2 cellular contexts compared by ENCODE assay signal in the genomic region with DNA sequence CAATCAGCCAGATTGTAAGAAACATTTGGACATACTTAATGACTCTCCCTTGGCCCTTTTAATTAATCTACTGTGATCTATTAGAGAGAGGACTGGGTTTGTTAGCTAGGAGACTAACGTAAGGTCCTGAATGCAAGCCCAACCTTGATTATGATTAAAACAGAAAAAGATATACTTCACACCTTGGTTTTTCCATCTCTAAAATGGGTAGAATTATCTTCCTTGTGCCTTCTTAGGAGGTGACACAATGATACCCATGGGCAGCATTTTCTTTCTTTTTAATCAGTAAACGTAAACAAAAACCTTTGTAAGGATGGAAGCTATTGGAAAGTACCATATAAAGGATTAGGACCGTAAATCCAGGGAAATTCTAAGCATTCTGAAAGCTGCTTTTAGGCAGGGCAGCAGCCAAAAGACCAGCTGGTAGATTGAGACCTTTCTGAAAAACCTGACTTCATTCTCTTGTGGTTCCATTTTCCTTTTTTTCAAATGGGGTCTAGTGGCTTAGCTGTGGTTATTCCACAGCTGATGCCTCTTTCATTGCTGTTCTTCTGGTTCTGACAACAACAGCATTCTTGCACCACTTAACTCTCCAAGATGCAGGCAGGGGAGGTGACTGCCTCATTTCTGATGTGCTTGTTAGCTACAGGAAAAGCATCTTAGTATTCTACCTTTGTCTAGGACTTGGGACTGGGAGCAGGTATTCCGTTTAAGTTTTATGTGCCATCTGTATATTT.
TF ChIP-seq lines count a peak whose summit lies in the region.

No MANE protein-coding gene starts in this region.

TF ChIP-seq in K562, 482 proteins besides CTCF, POLR2A, EP300 and RAD21 (continued from another document and continues in another):
- TF ChIP-seq, protein P1, sequence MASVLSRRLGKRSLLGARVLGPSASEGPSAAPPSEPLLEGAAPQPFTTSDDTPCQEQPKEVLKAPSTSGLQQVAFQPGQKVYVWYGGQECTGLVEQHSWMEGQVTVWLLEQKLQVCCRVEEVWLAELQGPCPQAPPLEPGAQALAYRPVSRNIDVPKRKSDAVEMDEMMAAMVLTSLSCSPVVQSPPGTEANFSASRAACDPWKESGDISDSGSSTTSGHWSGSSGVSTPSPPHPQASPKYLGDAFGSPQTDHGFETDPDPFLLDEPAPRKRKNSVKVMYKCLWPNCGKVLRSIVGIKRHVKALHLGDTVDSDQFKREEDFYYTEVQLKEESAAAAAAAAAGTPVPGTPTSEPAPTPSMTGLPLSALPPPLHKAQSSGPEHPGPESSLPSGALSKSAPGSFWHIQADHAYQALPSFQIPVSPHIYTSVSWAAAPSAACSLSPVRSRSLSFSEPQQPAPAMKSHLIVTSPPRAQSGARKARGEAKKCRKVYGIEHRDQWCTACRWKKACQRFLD (CRISPR knock-in tag; IDR thresholded peaks at IDR 0.05), result no peak
- TF ChIP-seq ZNF311 (CRISPR knock-in tag; IDR thresholded peaks at IDR 0.05) (no peak), FOXK1 (CRISPR knock-in tag; IDR thresholded peaks at IDR 0.05; ENCODE audit: borderline replicate concordance) (no peak), TAF9B (IDR thresholded peaks at IDR 0.05; ENCODE audit: partially characterized antibody) (no peak), CBX1 (IDR thresholded peaks at IDR 0.05; ENCODE audit: low read depth) (no peak), CHD1 (IDR thresholded peaks at IDR 0.05; ENCODE audit: low read length) (no peak), MEF2D (tag; conservative IDR thresholded peaks at IDR 0.05; ENCODE audit: low read depth) (no peak), HDAC1 (IDR thresholded peaks at IDR 0.05) (peak in 1 of 2 experiments; percentile 60; a peak in 1 of 4 replicates), SIN3B (IDR thresholded peaks at IDR 0.05; ENCODE audit: low read depth) (no peak), BDP1 (IDR thresholded peaks at IDR 0.05; ENCODE audit: insufficient read depth, insufficient read length) (no peak), CC2D1A (IDR thresholded peaks at IDR 0.05) (no peak), MECOM (CRISPR knock-in tag; IDR thresholded peaks at IDR 0.05) (no peak), ZNF124 (CRISPR knock-in tag; IDR thresholded peaks at IDR 0.05) (no peak), SRSF3 (IDR thresholded peaks at IDR 0.05; ENCODE audit: insufficient read depth, low read length) (no peak), IFI16 (CRISPR knock-in tag; IDR thresholded peaks at IDR 0.05) (no peak), RAD51 (IDR thresholded peaks at IDR 0.05; ENCODE audit: borderline replicate concordance, low read depth) (no peak), BRF1 (IDR thresholded peaks at IDR 0.05; ENCODE audit: borderline replicate concordance, extremely low read depth, insufficient read length) (no peak), RBM25 (IDR thresholded peaks at IDR 0.05; ENCODE audit: low read depth, low read length, severe bottlenecking) (peak; percentile 99), LEF1 (IDR thresholded peaks at IDR 0.05) (no peak), NCOA1 (IDR thresholded peaks at IDR 0.05; ENCODE audit: low read depth) (no peak)
- TF ChIP-seq, protein P2, sequence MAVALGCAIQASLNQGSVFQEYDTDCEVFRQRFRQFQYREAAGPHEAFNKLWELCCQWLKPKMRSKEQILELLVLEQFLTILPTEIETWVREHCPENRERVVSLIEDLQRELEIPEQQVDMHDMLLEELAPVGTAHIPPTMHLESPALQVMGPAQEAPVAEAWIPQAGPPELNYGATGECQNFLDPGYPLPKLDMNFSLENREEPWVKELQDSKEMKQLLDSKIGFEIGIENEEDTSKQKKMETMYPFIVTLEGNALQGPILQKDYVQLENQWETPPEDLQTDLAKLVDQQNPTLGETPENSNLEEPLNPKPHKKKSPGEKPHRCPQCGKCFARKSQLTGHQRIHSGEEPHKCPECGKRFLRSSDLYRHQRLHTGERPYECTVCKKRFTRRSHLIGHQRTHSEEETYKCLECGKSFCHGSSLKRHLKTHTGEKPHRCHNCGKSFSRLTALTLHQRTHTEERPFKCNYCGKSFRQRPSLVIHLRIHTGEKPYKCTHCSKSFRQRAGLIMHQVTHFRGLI (CRISPR knock-in tag; IDR thresholded peaks at IDR 0.05), result no peak
- TF ChIP-seq, protein P3, sequence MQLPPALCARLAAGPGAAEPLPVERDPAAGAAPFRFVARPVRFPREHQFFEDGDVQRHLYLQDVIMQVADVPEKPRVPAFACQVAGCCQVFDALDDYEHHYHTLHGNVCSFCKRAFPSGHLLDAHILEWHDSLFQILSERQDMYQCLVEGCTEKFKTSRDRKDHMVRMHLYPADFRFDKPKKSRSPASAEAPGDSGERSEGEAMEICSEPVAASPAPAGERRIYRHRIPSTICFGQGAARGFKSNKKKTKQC (CRISPR knock-in tag; IDR thresholded peaks at IDR 0.05), result no peak
- TF ChIP-seq, protein P4, sequence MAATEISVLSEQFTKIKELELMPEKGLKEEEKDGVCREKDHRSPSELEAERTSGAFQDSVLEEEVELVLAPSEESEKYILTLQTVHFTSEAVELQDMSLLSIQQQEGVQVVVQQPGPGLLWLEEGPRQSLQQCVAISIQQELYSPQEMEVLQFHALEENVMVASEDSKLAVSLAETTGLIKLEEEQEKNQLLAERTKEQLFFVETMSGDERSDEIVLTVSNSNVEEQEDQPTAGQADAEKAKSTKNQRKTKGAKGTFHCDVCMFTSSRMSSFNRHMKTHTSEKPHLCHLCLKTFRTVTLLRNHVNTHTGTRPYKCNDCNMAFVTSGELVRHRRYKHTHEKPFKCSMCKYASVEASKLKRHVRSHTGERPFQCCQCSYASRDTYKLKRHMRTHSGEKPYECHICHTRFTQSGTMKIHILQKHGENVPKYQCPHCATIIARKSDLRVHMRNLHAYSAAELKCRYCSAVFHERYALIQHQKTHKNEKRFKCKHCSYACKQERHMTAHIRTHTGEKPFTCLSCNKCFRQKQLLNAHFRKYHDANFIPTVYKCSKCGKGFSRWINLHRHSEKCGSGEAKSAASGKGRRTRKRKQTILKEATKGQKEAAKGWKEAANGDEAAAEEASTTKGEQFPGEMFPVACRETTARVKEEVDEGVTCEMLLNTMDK (IDR thresholded peaks at IDR 0.05; ENCODE audit: borderline replicate concordance, insufficient read depth, low read depth, low read length, poor library complexity, severe bottlenecking), result no peak
- TF ChIP-seq, protein P5, sequence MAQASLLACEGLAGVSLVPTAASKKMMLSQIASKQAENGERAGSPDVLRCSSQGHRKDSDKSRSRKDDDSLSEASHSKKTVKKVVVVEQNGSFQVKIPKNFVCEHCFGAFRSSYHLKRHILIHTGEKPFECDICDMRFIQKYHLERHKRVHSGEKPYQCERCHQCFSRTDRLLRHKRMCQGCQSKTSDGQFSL (CRISPR knock-in tag; IDR thresholded peaks at IDR 0.05), result no peak
- TF ChIP-seq, protein P5 (tag; IDR thresholded peaks at IDR 0.05), result no peak

TF ChIP-seq in SK-N-SH treated with all-trans-retinoic acid at 6 μM for 48 hours, 23 proteins besides CTCF, POLR2A, EP300 and RAD21 (continued from another document):
- TF ChIP-seq, protein P6, sequence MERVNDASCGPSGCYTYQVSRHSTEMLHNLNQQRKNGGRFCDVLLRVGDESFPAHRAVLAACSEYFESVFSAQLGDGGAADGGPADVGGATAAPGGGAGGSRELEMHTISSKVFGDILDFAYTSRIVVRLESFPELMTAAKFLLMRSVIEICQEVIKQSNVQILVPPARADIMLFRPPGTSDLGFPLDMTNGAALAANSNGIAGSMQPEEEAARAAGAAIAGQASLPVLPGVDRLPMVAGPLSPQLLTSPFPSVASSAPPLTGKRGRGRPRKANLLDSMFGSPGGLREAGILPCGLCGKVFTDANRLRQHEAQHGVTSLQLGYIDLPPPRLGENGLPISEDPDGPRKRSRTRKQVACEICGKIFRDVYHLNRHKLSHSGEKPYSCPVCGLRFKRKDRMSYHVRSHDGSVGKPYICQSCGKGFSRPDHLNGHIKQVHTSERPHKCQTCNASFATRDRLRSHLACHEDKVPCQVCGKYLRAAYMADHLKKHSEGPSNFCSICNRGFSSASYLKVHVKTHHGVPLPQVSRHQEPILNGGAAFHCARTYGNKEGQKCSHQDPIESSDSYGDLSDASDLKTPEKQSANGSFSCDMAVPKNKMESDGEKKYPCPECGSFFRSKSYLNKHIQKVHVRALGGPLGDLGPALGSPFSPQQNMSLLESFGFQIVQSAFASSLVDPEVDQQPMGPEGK (CRISPR knock-in tag; IDR thresholded peaks at IDR 0.05; ENCODE audit: borderline replicate concordance), result no peak
- no peak for TF ChIP-seq ISL1 (CRISPR knock-in tag; IDR thresholded peaks at IDR 0.05)
- no peak for TF ChIP-seq OSR1 (CRISPR knock-in tag; IDR thresholded peaks at IDR 0.05)
- no peak for TF ChIP-seq TCF4 (CRISPR knock-in tag; IDR thresholded peaks at IDR 0.05; ENCODE audit: borderline replicate concordance)
- no peak for TF ChIP-seq ESRRG (CRISPR knock-in tag; IDR thresholded peaks at IDR 0.05)
- TF ChIP-seq, protein P7, sequence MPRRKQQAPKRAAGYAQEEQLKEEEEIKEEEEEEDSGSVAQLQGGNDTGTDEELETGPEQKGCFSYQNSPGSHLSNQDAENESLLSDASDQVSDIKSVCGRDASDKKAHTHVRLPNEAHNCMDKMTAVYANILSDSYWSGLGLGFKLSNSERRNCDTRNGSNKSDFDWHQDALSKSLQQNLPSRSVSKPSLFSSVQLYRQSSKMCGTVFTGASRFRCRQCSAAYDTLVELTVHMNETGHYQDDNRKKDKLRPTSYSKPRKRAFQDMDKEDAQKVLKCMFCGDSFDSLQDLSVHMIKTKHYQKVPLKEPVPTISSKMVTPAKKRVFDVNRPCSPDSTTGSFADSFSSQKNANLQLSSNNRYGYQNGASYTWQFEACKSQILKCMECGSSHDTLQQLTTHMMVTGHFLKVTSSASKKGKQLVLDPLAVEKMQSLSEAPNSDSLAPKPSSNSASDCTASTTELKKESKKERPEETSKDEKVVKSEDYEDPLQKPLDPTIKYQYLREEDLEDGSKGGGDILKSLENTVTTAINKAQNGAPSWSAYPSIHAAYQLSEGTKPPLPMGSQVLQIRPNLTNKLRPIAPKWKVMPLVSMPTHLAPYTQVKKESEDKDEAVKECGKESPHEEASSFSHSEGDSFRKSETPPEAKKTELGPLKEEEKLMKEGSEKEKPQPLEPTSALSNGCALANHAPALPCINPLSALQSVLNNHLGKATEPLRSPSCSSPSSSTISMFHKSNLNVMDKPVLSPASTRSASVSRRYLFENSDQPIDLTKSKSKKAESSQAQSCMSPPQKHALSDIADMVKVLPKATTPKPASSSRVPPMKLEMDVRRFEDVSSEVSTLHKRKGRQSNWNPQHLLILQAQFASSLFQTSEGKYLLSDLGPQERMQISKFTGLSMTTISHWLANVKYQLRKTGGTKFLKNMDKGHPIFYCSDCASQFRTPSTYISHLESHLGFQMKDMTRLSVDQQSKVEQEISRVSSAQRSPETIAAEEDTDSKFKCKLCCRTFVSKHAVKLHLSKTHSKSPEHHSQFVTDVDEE (CRISPR knock-in tag; IDR thresholded peaks at IDR 0.05), result no peak
- TF ChIP-seq, protein P8, sequence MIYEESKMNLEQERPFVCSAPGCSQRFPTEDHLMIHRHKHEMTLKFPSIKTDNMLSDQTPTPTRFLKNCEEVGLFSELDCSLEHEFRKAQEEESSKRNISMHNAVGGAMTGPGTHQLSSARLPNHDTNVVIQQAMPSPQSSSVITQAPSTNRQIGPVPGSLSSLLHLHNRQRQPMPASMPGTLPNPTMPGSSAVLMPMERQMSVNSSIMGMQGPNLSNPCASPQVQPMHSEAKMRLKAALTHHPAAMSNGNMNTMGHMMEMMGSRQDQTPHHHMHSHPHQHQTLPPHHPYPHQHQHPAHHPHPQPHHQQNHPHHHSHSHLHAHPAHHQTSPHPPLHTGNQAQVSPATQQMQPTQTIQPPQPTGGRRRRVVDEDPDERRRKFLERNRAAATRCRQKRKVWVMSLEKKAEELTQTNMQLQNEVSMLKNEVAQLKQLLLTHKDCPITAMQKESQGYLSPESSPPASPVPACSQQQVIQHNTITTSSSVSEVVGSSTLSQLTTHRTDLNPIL (CRISPR knock-in tag; IDR thresholded peaks at IDR 0.05; ENCODE audit: low read depth), result no peak
- TF ChIP-seq RARB (CRISPR knock-in tag; IDR thresholded peaks at IDR 0.05), result no peak
- TF ChIP-seq ZNF8 (CRISPR knock-in tag; IDR thresholded peaks at IDR 0.05), result no peak
- no peak for TF ChIP-seq ZFP3 (CRISPR knock-in tag; IDR thresholded peaks at IDR 0.05)
- TF ChIP-seq ZNF70 (CRISPR knock-in tag; IDR thresholded peaks at IDR 0.05), result no peak
- TF ChIP-seq, protein P9, sequence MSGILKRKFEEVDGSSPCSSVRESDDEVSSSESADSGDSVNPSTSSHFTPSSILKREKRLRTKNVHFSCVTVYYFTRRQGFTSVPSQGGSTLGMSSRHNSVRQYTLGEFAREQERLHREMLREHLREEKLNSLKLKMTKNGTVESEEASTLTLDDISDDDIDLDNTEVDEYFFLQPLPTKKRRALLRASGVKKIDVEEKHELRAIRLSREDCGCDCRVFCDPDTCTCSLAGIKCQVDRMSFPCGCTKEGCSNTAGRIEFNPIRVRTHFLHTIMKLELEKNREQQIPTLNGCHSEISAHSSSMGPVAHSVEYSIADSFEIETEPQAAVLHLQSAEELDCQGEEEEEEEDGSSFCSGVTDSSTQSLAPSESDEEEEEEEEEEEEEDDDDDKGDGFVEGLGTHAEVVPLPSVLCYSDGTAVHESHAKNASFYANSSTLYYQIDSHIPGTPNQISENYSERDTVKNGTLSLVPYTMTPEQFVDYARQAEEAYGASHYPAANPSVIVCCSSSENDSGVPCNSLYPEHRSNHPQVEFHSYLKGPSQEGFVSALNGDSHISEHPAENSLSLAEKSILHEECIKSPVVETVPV (CRISPR knock-in tag; IDR thresholded peaks at IDR 0.05), result no peak
- TF ChIP-seq, protein P10, sequence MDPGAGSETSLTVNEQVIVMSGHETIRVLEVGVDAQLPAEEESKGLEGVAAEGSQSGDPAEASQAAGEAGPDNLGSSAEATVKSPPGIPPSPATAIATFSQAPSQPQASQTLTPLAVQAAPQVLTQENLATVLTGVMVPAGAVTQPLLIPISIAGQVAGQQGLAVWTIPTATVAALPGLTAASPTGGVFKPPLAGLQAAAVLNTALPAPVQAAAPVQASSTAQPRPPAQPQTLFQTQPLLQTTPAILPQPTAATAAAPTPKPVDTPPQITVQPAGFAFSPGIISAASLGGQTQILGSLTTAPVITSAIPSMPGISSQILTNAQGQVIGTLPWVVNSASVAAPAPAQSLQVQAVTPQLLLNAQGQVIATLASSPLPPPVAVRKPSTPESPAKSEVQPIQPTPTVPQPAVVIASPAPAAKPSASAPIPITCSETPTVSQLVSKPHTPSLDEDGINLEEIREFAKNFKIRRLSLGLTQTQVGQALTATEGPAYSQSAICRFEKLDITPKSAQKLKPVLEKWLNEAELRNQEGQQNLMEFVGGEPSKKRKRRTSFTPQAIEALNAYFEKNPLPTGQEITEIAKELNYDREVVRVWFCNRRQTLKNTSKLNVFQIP (CRISPR knock-in tag; IDR thresholded peaks at IDR 0.05; ENCODE audit: borderline replicate concordance, low read depth), result no peak
- TF ChIP-seq ZNF565 (CRISPR knock-in tag; conservative IDR thresholded peaks at IDR 0.05; ENCODE audit: low read depth), result no peak
- no peak for TF ChIP-seq GLIS3 (CRISPR knock-in tag; IDR thresholded peaks at IDR 0.05)
TF ChIP-seq in SK-N-SH treated with all-trans-retinoic acid at 6 μM for 48 hours: peak in this region for 0.
